9 cellular contexts compared by ENCODE assay signal in genomic region chr20:51480507-51481270, GRCh38.
DNase-seq lines count a peak whose midpoint lies in the region; ATAC-seq lines count a peak whose summit lies in the region.
"Had no signal": no experiment of that assay in that cellular context is flagged by ENCODE, and none has a peak within 500 bp of the region (broad histone marks: within the 10 kb centered on the region; RNA-seq: fewer than 3 reads in every experiment).

No MANE protein-coding gene starts in this region.

- H3K27me3 Mint-ChIP-seq in CD8-positive, alpha-beta memory T cell = no peaks in the 10 kb centered on the region
- H3K27me3 Mint-ChIP-seq in activated naive CD8-positive, alpha-beta T cell treated with anti-CD3 and anti-CD28 coated beads, Interleukin-2, amount 50 U/mL, for 24 hours = no peaks in the 10 kb centered on the region

- H3K79me1 ChIP-seq in neuronal stem cell (ENCODE audit: low read depth, low read length) = no peaks in the 10 kb centered on the region

- no peak overlapping the region for H4K8ac ChIP-seq in neuronal stem cell (ENCODE audit: low read depth, low read length)

- no peak overlapping the region for H4K91ac ChIP-seq in neuronal stem cell (ENCODE audit: low read depth, low read length, poor library complexity)

- no peaks in the 10 kb centered on the region for H3K27me3 ChIP-seq in CD8-positive, alpha-beta memory T cell (ENCODE audit: insufficient read depth, low read length, poor library complexity, severe bottlenecking)
- H3K27me3 ChIP-seq in neuronal stem cell (ENCODE audit: control insufficient read depth in 3 of 3, insufficient read depth in 3 of 3, low read depth in 1 of 3, low read length in 3 of 3) = no peaks in the 10 kb centered on the region

- no CpG with 5 or more reads among the region's 14 CpGs for WGBS in neuronal stem cell (ENCODE audit: extremely low coverage in 2 of 2, insufficient read length in 2 of 2, insufficient replicate concordance in 1 of 2), 2 donors

- H3K4me3 ChIP-seq in CD8-positive, alpha-beta memory T cell (ENCODE audit: low read length) = peak overlapping the region; percentile 33
- no peak overlapping the region for H3K4me3 ChIP-seq in neuronal stem cell (ENCODE audit: low read length in 2 of 2)

- H3K18ac ChIP-seq in neuronal stem cell (ENCODE audit: low read length) = no peak overlapping the region

- H3K4me2 ChIP-seq in neuronal stem cell (ENCODE audit: insufficient read depth, low read length, poor library complexity, severe bottlenecking) = no peak overlapping the region

- H3K9me3 Mint-ChIP-seq in CD8-positive, alpha-beta memory T cell = no peaks in the 10 kb centered on the region
- no peaks in the 10 kb centered on the region for H3K9me3 Mint-ChIP-seq in activated naive CD8-positive, alpha-beta T cell treated with anti-CD3 and anti-CD28 coated beads, Interleukin-2, amount 50 U/mL, for 24 hours

- ATAC-seq in GM21423 (IDR thresholded peaks at IDR 0.05; ENCODE audit: unreplicated experiment) = peak; percentile 60
- peak; percentile 46 for ATAC-seq in HG03575 (IDR thresholded peaks at IDR 0.05; ENCODE audit: extremely low read depth, insufficient number of reproducible peaks, low FRiP score, unreplicated experiment)
- peak; percentile 90 for ATAC-seq in activated naive CD8-positive, alpha-beta T cell treated with anti-CD3 and anti-CD28 coated beads, Interleukin-2, amount 50 U/mL, for 24 hours
- ATAC-seq in Right ventricle myocardium superior (ENCODE audit: poor library complexity) = no peak

- H2BK5ac ChIP-seq in neuronal stem cell (ENCODE audit: low read length) = no peak overlapping the region

- peaks cover 44% of the 10 kb centered on the region for H3K4me1 ChIP-seq in CD8-positive, alpha-beta memory T cell (ENCODE audit: insufficient read depth, low read length)
- H3K4me1 ChIP-seq in neuronal stem cell (ENCODE audit: control insufficient read depth in 2 of 2, insufficient read depth in 1 of 2, low read depth in 1 of 2, low read length in 2 of 2) = peaks cover 0 to 5% of the 10 kb centered on the region in 2 donors

- intact Hi-C loops in Right ventricle myocardium superior (cut with DNase I) = no loop called here

- CTCF ChIA-PET in CD8-positive, alpha-beta memory T cell (lab: Charles Lee) = interaction anchor here (1.3 to 1.9 kb wide), 3 partner anchors 20 to 69 kb away, joined by 3 to 5 read pairs (median 3); no protein-coding TSS in a partner anchor

- H2AFZ ChIP-seq in neuronal stem cell (ENCODE audit: low read length) = no peak overlapping the region

- no peak overlapping the region for H2BK15ac ChIP-seq in neuronal stem cell (ENCODE audit: low read length)

- peak overlapping the region; percentile 86 to 98 (median 96) for H3K27ac Mint-ChIP-seq in CD8-positive, alpha-beta memory T cell
- peak overlapping the region; percentile 96 for H3K27ac Mint-ChIP-seq in activated naive CD8-positive, alpha-beta T cell treated with anti-CD3 and anti-CD28 coated beads, Interleukin-2, amount 50 U/mL, for 24 hours

- peaks cover 5 to 61% (median 28%) of the 10 kb centered on the region in 3 donors for H3K36me3 Mint-ChIP-seq in CD8-positive, alpha-beta memory T cell
- peaks cover 59% of the 10 kb centered on the region for H3K36me3 Mint-ChIP-seq in activated naive CD8-positive, alpha-beta T cell treated with anti-CD3 and anti-CD28 coated beads, Interleukin-2, amount 50 U/mL, for 24 hours (ENCODE audit: low read depth)

- POLR2A ChIA-PET in CD8-positive, alpha-beta memory T cell (lab: Charles Lee) = interaction anchor here (1.0 to 2.1 kb wide), 2 partner anchors 13 to 20 kb away, joined by 5 to 6 read pairs; no protein-coding TSS in a partner anchor

- no peak overlapping the region for H3K14ac ChIP-seq in neuronal stem cell (ENCODE audit: low read length)

- no peak overlapping the region for H2BK120ac ChIP-seq in neuronal stem cell (ENCODE audit: low read depth, low read length)

- peaks cover 86 to 97% (median 97%) of the 10 kb centered on the region in 3 donors for H3K4me1 Mint-ChIP-seq in CD8-positive, alpha-beta memory T cell
- H3K4me1 Mint-ChIP-seq in activated naive CD8-positive, alpha-beta T cell treated with anti-CD3 and anti-CD28 coated beads, Interleukin-2, amount 50 U/mL, for 24 hours = peaks cover 90% of the 10 kb centered on the region

- no peak overlapping the region for H3K9ac ChIP-seq in neuronal stem cell (ENCODE audit: low read depth, low read length, poor library complexity)

- no peaks in the 10 kb centered on the region for H3K36me3 ChIP-seq in CD8-positive, alpha-beta memory T cell (ENCODE audit: insufficient read depth, low read length)
- no peaks in the 10 kb centered on the region for H3K36me3 ChIP-seq in neuronal stem cell (replicated peaks in 1 of 2; ENCODE audit: control insufficient read depth in 2 of 2, insufficient read depth in 2 of 2, low read length in 2 of 2)

- peak in 3 of 5 donors; percentile 17 to 51 (median 49) for DNase-seq in CD8-positive, alpha-beta memory T cell
- DNase-seq in activated naive CD8-positive, alpha-beta T cell treated with anti-CD3 and anti-CD28 coated beads, Interleukin-2, amount 50 U/mL, for 24 hours = peak; percentile 66
- DNase-seq in Right ventricle myocardium superior = no peak
- no peak for DNase-seq in activated gamma-delta T cell treated with Interleukin-2 at 50 U/mL for 16 hours
- no peak for DNase-seq in GF-D8 (lab: John Stamatoyannopoulos, UW)
- DNase-seq in neuronal stem cell (ENCODE audit: low spot score) = no peak

- no peak overlapping the region for H3K4ac ChIP-seq in neuronal stem cell (ENCODE audit: low read length)

- H3K27ac ChIP-seq in CD8-positive, alpha-beta memory T cell (ENCODE audit: low read depth, low read length) = peak overlapping the region; percentile 33
- no peak overlapping the region for H3K27ac ChIP-seq in neuronal stem cell (replicated peaks; ENCODE audit: low read length)
- H3K27ac ChIP-seq: C4-2B had no signal

- H2AK5ac ChIP-seq in neuronal stem cell (ENCODE audit: low read depth, low read length) = no peak overlapping the region

- no peak overlapping the region for H3K23ac ChIP-seq in neuronal stem cell (ENCODE audit: low read depth, low read length, poor library complexity)

- peak overlapping the region; percentile 55 to 84 (median 79) for H3K4me3 Mint-ChIP-seq in CD8-positive, alpha-beta memory T cell
- peak overlapping the region; percentile 69 for H3K4me3 Mint-ChIP-seq in activated naive CD8-positive, alpha-beta T cell treated with anti-CD3 and anti-CD28 coated beads, Interleukin-2, amount 50 U/mL, for 24 hours

- no peaks in the 10 kb centered on the region for H3K9me3 ChIP-seq in CD8-positive, alpha-beta memory T cell (ENCODE audit: low read length)
- H3K9me3 ChIP-seq in neuronal stem cell (replicated peaks in 1 of 2; ENCODE audit: control insufficient read depth in 2 of 2, insufficient read depth in 1 of 2, low read depth in 1 of 2, low read length in 2 of 2) = peaks cover 0 to 5% of the 10 kb centered on the region in 2 donors

- H2BK12ac ChIP-seq in neuronal stem cell (ENCODE audit: low read length) = no peak overlapping the region

Comparison
In these comparisons a context has a peak if more than half of its experiments do, and no peak if none do; other contexts are left out.
1. DNase-seq: peak in CD8-positive, alpha-beta memory T cell (3 of 5) and activated naive CD8-positive, alpha-beta T cell treated with anti-CD3 and anti-CD28 coated beads, Interleukin-2, amount 50 U/mL, for 24 hours (single experiment); none in Right ventricle myocardium superior (single experiment), activated gamma-delta T cell treated with Interleukin-2 at 50 U/mL for 16 hours (single experiment), GF-D8 (single experiment) and neuronal stem cell (single experiment).